ENCODE assay signal across 14 cellular contexts in the genomic region with DNA sequence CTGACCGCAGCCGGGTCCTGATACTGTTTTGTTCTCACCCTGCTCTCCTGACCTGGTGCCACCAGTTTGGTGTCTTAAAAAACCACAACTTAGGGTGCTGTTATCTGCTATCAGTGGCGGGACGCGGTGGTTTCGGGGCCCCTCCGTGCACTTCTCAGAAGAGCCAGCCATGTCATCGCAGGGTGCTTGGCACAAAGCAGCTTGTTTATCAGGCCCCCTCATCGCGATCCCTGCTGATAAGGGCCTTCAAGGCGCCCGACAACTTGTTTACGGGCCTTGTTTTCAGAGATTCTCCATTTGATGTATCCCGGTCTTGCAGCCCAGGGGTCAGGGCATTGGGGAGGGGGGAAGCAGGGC. TPM values are rescaled to one million over a fixed set of nuclear protein-coding genes. Genes with fewer than 3 reads are reported as not detected.
A peak's percentile ranks its signal among the peaks of the same experiment; 100 is the strongest.
DNase-seq lines count a peak whose midpoint lies in the region; ATAC-seq and TF ChIP-seq lines count a peak whose summit lies in the region.
"Had no signal": no experiment of that assay in that cellular context is flagged by ENCODE, and none has a peak within 500 bp of the region (broad histone marks: within the 10 kb centered on the region; RNA-seq: fewer than 3 reads in every experiment).

No MANE protein-coding gene starts in this region.

- H3K27ac Mint-ChIP-seq in T-helper 17 cell = peak overlapping the region; percentile 94
- peak overlapping the region; percentile 89 for H3K27ac Mint-ChIP-seq in central memory CD8-positive, alpha-beta T cell (ENCODE audit: low read depth)

- H3K4me3 Mint-ChIP-seq in T-helper 17 cell = peak overlapping the region; percentile 82
- H3K4me3 Mint-ChIP-seq in central memory CD8-positive, alpha-beta T cell = peak overlapping the region; percentile 55
- H3K4me3 Mint-ChIP-seq: H9 had no signal

- H3K27me3 Mint-ChIP-seq in T-helper 17 cell = no peaks in the 10 kb centered on the region
- H3K27me3 Mint-ChIP-seq in central memory CD8-positive, alpha-beta T cell = no peaks in the 10 kb centered on the region

- H3K9me3 ChIP-seq in T-helper 17 cell (ENCODE audit: control insufficient read depth, low read length, poor library complexity, severe bottlenecking) = no peaks in the 10 kb centered on the region
- H3K9me3 ChIP-seq: BLaER1, transverse colon had no signal

- no peaks in the 10 kb centered on the region for H3K36me3 Mint-ChIP-seq in T-helper 17 cell (ENCODE audit: low read depth)
- H3K36me3 Mint-ChIP-seq in central memory CD8-positive, alpha-beta T cell (ENCODE audit: insufficient read depth) = peaks cover 2% of the 10 kb centered on the region

- H3K9me3 Mint-ChIP-seq in central memory CD8-positive, alpha-beta T cell = no peaks in the 10 kb centered on the region
- H3K9me3 Mint-ChIP-seq: H9 had no signal

- TF ChIP-seq CTCF in foreskin fibroblast (IDR thresholded peaks at IDR 0.05; ENCODE audit: low read depth, low read length) = no peak

- DNase-seq in T-helper 17 cell = peak; percentile 49 to 61 (median 55)
- peak; percentile 23 for DNase-seq in activated CD8-positive, alpha-beta memory T cell treated with anti-CD3 and anti-CD28 coated beads, Interleukin-2, amount 50 U/mL, for 24 hours (ENCODE audit: extremely low read depth)
- DNase-seq in central memory CD8-positive, alpha-beta T cell (ENCODE audit: low spot score in 2 of 2) = peak; percentile 52 to 57
- DNase-seq in stimulated activated CD8-positive, alpha-beta memory T cell treated with anti-CD3 and anti-CD28 coated beads, Interleukin-2, amount 100 ng/mL, for 48 hours (ENCODE audit: low read depth in 2 of 2) = peak; percentile 23 to 44
- DNase-seq in foreskin fibroblast = no peak
- no peak for DNase-seq in NCI-H2029 (lab: John Stamatoyannopoulos, UW)
- DNase-seq: H9, left cardiac atrium, NCI-H524, SIG-M5, transverse colon had no signal

- H3K4me1 Mint-ChIP-seq in T-helper 17 cell = peaks cover 40% of the 10 kb centered on the region
- peaks cover 45% of the 10 kb centered on the region for H3K4me1 Mint-ChIP-seq in central memory CD8-positive, alpha-beta T cell

- ATAC-seq in T-helper 17 cell = peak; percentile 87
- ATAC-seq in central memory CD8-positive, alpha-beta T cell (replicated peaks; ENCODE audit: extremely low read depth, poor library complexity, severe bottlenecking) = peak; percentile 84
- no peak for ATAC-seq in HG03108 (IDR thresholded peaks at IDR 0.05; ENCODE audit: unreplicated experiment)
- ATAC-seq in GM21717 (IDR thresholded peaks at IDR 0.05; ENCODE audit: unreplicated experiment) = no peak
- ATAC-seq: left cardiac atrium had no signal

- H3K4me3 ChIP-seq in foreskin fibroblast (ENCODE audit: low read depth in 1 of 2, low read length in 2 of 2) = no peak overlapping the region
- H3K4me3 ChIP-seq: BLaER1, transverse colon had no signal

RNA-seq across cellular contexts. Expression of gene KLF2, which starts 58.1 kb away (rescaled TPM):
- 100 to 1,000 TPM; 465 to 578 TPM for total RNA-seq in T-helper 17 cell

Comparison
In these comparisons a context has a peak if more than half of its experiments do, and no peak if none do; other contexts are left out.
1. ATAC-seq: peak in T-helper 17 cell (single experiment) and central memory CD8-positive, alpha-beta T cell (single experiment); none in HG03108 (single experiment) and GM21717 (single experiment).
2. DNase-seq: peak in T-helper 17 cell (3 of 3), activated CD8-positive, alpha-beta memory T cell treated with anti-CD3 and anti-CD28 coated beads, Interleukin-2, amount 50 U/mL, for 24 hours (single experiment), central memory CD8-positive, alpha-beta T cell (2 of 2) and stimulated activated CD8-positive, alpha-beta memory T cell treated with anti-CD3 and anti-CD28 coated beads, Interleukin-2, amount 100 ng/mL, for 48 hours (2 of 2); none in foreskin fibroblast (0 of 2) and NCI-H2029 (single experiment).